Comparison of ENCODE assay signal across 10 cellular contexts in the genomic region with DNA sequence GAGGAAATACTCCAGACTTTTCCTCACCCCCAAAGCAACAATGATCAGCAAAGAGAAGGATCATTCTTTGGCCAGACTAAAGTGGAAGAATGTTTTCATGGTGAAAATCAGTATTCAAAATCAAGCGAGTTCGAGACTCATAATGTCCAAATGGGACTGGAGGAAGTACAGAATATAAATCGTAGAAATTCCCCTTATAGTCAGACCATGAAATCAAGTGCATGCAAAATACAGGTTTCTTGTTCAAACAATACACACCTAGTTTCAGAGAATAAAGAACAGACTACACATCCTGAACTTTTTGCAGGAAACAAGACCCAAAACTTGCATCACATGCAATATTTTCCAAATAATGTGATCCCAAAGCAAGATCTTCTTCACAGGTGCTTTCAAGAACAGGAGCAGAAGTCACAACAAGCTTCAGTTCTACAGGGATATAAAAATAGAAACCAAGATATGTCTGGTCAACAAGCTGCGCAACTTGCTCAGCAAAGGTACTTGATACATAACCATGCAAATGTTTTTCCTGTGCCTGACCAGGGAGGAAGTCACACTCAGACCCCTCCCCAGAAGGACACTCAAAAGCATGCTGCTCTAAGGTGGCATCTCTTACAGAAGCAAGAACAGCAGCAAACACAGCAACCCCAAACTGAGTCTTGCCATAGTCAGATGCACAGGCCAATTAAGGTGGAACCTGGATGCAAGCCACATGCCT.
DNase-seq lines count a peak whose midpoint lies in the region; ATAC-seq and TF ChIP-seq lines count a peak whose summit lies in the region.
"Had no signal": no experiment of that assay in that cellular context is flagged by ENCODE, and none has a peak within 500 bp of the region (broad histone marks: within the 10 kb centered on the region; RNA-seq: fewer than 3 reads in every experiment).

No MANE protein-coding gene starts in this region.

- H3K27ac ChIP-seq in psoas muscle = no peak overlapping the region
- H3K27ac ChIP-seq: parathyroid adenoma had no signal

- H3K36me3 Mint-ChIP-seq in activated T-cell treated with anti-CD3 and anti-CD28 coated beads, Interleukin-2, amount 50 U/mL, for 4 hours (ENCODE audit: insufficient read depth) = peaks cover 62% of the 10 kb centered on the region

- no peak overlapping the region for H3K4me3 ChIP-seq in psoas muscle

- H3K9me3 Mint-ChIP-seq in activated T-cell treated with anti-CD3 and anti-CD28 coated beads, Interleukin-2, amount 50 U/mL, for 4 hours = no peaks in the 10 kb centered on the region

- WGBS in psoas muscle, 3 donors = 91 to 96% (median 92%) methylated on average over 4 of the region's 4 CpGs

- no peaks in the 10 kb centered on the region for H3K9me3 ChIP-seq in psoas muscle

- H3K4me1 ChIP-seq in psoas muscle = no peaks in the 10 kb centered on the region
- H3K4me1 ChIP-seq: parathyroid adenoma had no signal

- intact Hi-C loops in psoas muscle (cut with DNase I) = no loop called here

- H3K27me3 ChIP-seq in psoas muscle (ENCODE audit: insufficient read depth in 3 of 3, low read length in 2 of 3) = no peaks in the 10 kb centered on the region

- H3K4me3 Mint-ChIP-seq in activated T-cell treated with anti-CD3 and anti-CD28 coated beads, Interleukin-2, amount 50 U/mL, for 4 hours = no peak overlapping the region

- TF ChIP-seq CTCF in psoas muscle (IDR thresholded peaks at IDR 0.05) = no peak

- no peaks in the 10 kb centered on the region for H3K27me3 Mint-ChIP-seq in activated T-cell treated with anti-CD3 and anti-CD28 coated beads, Interleukin-2, amount 50 U/mL, for 4 hours (ENCODE audit: low read depth)

- H3K4me1 Mint-ChIP-seq in activated T-cell treated with anti-CD3 and anti-CD28 coated beads, Interleukin-2, amount 50 U/mL, for 4 hours (ENCODE audit: low read depth) = peaks cover 18% of the 10 kb centered on the region

- H3K36me3 ChIP-seq in psoas muscle (ENCODE audit: insufficient read depth in 1 of 2, low read depth in 1 of 2) = peaks cover 4 to 47% of the 10 kb centered on the region in 2 donors

- DNase-seq in germinal center (ENCODE audit: low spot score) (peak; percentile 2), psoas muscle (no peak), ecto neural progenitor cell (ENCODE audit: low spot score) (no peak), cerebellar nuclear complex (lab: John Stamatoyannopoulos, UW) (no peak)
- no peak for DNase-seq in activated T-cell treated with anti-CD3 and anti-CD28 coated beads, Interleukin-2, amount 50 U/mL, for 4 hours
- DNase-seq: cortex of kidney had no signal

- peak; percentile 92 for ATAC-seq in GM18867 (IDR thresholded peaks at IDR 0.05; ENCODE audit: unreplicated experiment)
- peak; percentile 87 for ATAC-seq in GM21390 (IDR thresholded peaks at IDR 0.05; ENCODE audit: unreplicated experiment)
- peak; percentile 79 for ATAC-seq in HG03103 (IDR thresholded peaks at IDR 0.05; ENCODE audit: low read depth, unreplicated experiment)
- ATAC-seq in psoas muscle = no peak
- no peak for ATAC-seq in activated T-cell treated with anti-CD3 and anti-CD28 coated beads, Interleukin-2, amount 50 U/mL, for 4 hours

Comparison
In these comparisons a context has a peak if more than half of its experiments do, and no peak if none do; other contexts are left out.
1. ATAC-seq: peak in GM18867 (single experiment), GM21390 (single experiment) and HG03103 (single experiment); none in psoas muscle (0 of 4) and activated T-cell treated with anti-CD3 and anti-CD28 coated beads, Interleukin-2, amount 50 U/mL, for 4 hours (0 of 2).